18 cellular contexts compared by ENCODE assay signal in the genomic region with DNA sequence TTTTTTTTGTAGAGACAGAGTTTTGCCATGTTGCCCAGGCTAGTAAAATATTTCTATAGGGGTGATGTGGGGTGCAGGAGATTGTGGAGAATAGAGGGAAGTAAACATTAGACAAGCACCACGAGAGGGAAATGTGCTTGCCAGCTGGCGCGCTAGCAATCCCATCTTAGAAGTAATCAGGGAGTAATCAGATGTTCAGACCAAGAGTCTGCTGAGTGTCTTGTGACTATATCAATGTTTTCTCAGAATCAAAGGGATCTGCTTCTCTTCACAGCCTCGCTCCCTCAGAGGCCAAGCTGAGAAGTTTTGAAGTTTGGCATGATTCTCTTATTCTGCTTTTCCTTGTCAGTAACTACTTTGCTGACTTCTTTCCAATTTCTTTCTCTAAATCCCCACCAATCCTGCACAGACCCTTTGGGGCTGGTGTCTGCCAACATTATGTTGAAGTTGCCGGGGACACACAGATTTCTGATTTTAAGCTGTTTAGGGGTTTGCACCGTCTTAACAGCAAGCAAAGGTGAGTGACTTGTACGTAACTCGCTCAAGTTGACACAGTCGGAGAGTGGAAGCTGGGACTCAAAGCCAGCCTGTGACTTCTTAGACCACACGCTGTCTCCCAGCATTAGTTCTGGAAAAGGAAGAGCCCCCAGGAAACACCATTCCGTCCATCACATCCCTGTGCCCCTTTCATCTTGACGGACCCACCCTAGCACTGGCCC. TPM values are rescaled to one million over a fixed set of nuclear protein-coding genes. Genes with fewer than 3 reads are reported as not detected.
DNase-seq lines count a peak whose midpoint lies in the region; ATAC-seq and TF ChIP-seq lines count a peak whose summit lies in the region.
"Had no signal": no experiment of that assay in that cellular context is flagged by ENCODE, and none has a peak within 500 bp of the region (broad histone marks: within the 10 kb centered on the region; RNA-seq: fewer than 3 reads in every experiment).

No MANE protein-coding gene starts in this region.

- no peak for TF ChIP-seq POLR2A in adrenal gland (IDR thresholded peaks at IDR 0.05)

- H3K36me3 Mint-ChIP-seq in WTC11 = no peaks in the 10 kb centered on the region
- H3K36me3 Mint-ChIP-seq: activated naive CD8-positive, alpha-beta T cell treated with anti-CD3 and anti-CD28 coated beads, Interleukin-2, amount 10 ng/mL, durations not matched to agents 7 days and 5 days; CD4-positive, alpha-beta memory T cell had no signal

- no peak overlapping the region for H3K4me3 ChIP-seq in heart right ventricle
- H3K4me3 ChIP-seq in right atrium auricular region = no peak overlapping the region
- no peak overlapping the region for H3K4me3 ChIP-seq in fibroblast of pulmonary artery (replicated peaks; ENCODE audit: low read depth, low read length)
- H3K4me3 ChIP-seq in osteoblast (ENCODE audit: insufficient read depth, low read length) = no peak overlapping the region
- no peak overlapping the region for H3K4me3 ChIP-seq in aorta (ENCODE audit: low read length in 2 of 2)
- no peak overlapping the region for H3K4me3 ChIP-seq in adrenal gland
- H3K4me3 ChIP-seq: A549, tibial artery had no signal

- H3K4me1 ChIP-seq in heart right ventricle (peaks cover 0 to 12% (median 5%) of the 10 kb centered on the region in 9 donors), right atrium auricular region (peaks cover 0 to 10% of the 10 kb centered on the region in 2 donors), osteoblast (ENCODE audit: insufficient read depth, low read length) (no peaks in the 10 kb centered on the region), aorta (ENCODE audit: control insufficient read depth in 1 of 2, insufficient read depth in 2 of 2, low read length in 2 of 2) (no peaks in the 10 kb centered on the region), adrenal gland (replicated peaks in 1 of 2) (no peaks in the 10 kb centered on the region)
- H3K4me1 ChIP-seq: A549, tibial artery had no signal

- H3K79me2 ChIP-seq in osteoblast (ENCODE audit: insufficient read depth, low read length) = no peaks in the 10 kb centered on the region

- H3K36me3 ChIP-seq in heart right ventricle (no peaks in the 10 kb centered on the region), right atrium auricular region (no peaks in the 10 kb centered on the region), osteoblast (ENCODE audit: insufficient read depth, low read length) (no peaks in the 10 kb centered on the region), aorta (ENCODE audit: control insufficient read depth in 1 of 2, insufficient read depth in 2 of 2, low read length in 1 of 2) (no peaks in the 10 kb centered on the region), adrenal gland (replicated peaks in 1 of 2) (no peaks in the 10 kb centered on the region)
- H3K36me3 ChIP-seq: tibial artery had no signal

- H3K4me2 ChIP-seq in osteoblast (ENCODE audit: insufficient read depth, low read length) = no peak overlapping the region
- H3K4me2 ChIP-seq: A549 had no signal

- H3K27me3 ChIP-seq in heart right ventricle (no peaks in the 10 kb centered on the region), right atrium auricular region (no peaks in the 10 kb centered on the region), osteoblast (ENCODE audit: insufficient read depth, low read length) (no peaks in the 10 kb centered on the region), aorta (ENCODE audit: control insufficient read depth in 1 of 2, insufficient read depth in 2 of 2, low read length in 1 of 2) (no peaks in the 10 kb centered on the region), adrenal gland (no peaks in the 10 kb centered on the region)
- H3K27me3 ChIP-seq: tibial artery had no signal

- H3K27me3 Mint-ChIP-seq in WTC11 (ENCODE audit: low read depth) = peaks cover 6% of the 10 kb centered on the region; the same call in 1 of the 2 replicates

- CTCF ChIA-PET in WTC11 (lab: Charles Lee) = interaction anchor here (1.0 to 5.8 kb wide), 3 partner anchors 14 to 220 kb away, joined by 3 to 20 read pairs (median 5); no protein-coding TSS in a partner anchor

- H2AFZ ChIP-seq in osteoblast (ENCODE audit: low read length) = no peak overlapping the region

- H3K4me1 Mint-ChIP-seq in WTC11 = peaks cover 10% of the 10 kb centered on the region
- H3K4me1 Mint-ChIP-seq: activated naive CD8-positive, alpha-beta T cell treated with anti-CD3 and anti-CD28 coated beads, Interleukin-2, amount 10 ng/mL, durations not matched to agents 7 days and 5 days; CD4-positive, alpha-beta memory T cell had no signal

- POLR2A ChIA-PET in WTC11 (lab: Charles Lee) = no interaction called here

- H4K20me1 ChIP-seq in osteoblast (ENCODE audit: insufficient read depth, low read length) = no peaks in the 10 kb centered on the region

- no peak overlapping the region for H3K4me3 Mint-ChIP-seq in WTC11
- H3K4me3 Mint-ChIP-seq: activated naive CD8-positive, alpha-beta T cell treated with anti-CD3 and anti-CD28 coated beads, Interleukin-2, amount 10 ng/mL, durations not matched to agents 7 days and 5 days; activated T-cell treated with anti-CD3 and anti-CD28 coated beads, Interleukin-2, amount 50 U/mL, for 4 hours; CD4-positive, alpha-beta memory T cell had no signal

- no peak overlapping the region for H3K27ac Mint-ChIP-seq in WTC11
- H3K27ac Mint-ChIP-seq: activated naive CD8-positive, alpha-beta T cell treated with anti-CD3 and anti-CD28 coated beads, Interleukin-2, amount 10 ng/mL, durations not matched to agents 7 days and 5 days; CD4-positive, alpha-beta memory T cell had no signal

- peak in 7 of 8 donors; percentile 11 to 54 (median 33) for ATAC-seq in heart right ventricle
- ATAC-seq in aorta (ENCODE audit: low FRiP score) = peak; percentile 28
- no peak for ATAC-seq in WTC11
- ATAC-seq: activated T-cell treated with anti-CD3 and anti-CD28 coated beads, Interleukin-2, amount 50 U/mL, for 4 hours had no signal

- H3K9me3 Mint-ChIP-seq in WTC11 = no peaks in the 10 kb centered on the region
- H3K9me3 Mint-ChIP-seq: activated naive CD8-positive, alpha-beta T cell treated with anti-CD3 and anti-CD28 coated beads, Interleukin-2, amount 10 ng/mL, durations not matched to agents 7 days and 5 days; activated T-cell treated with anti-CD3 and anti-CD28 coated beads, Interleukin-2, amount 50 U/mL, for 4 hours; CD4-positive, alpha-beta memory T cell had no signal

- DNase-seq in heart right ventricle (no peak), right atrium auricular region (ENCODE audit: low spot score) (no peak), fibroblast of pulmonary artery (ENCODE audit: low read depth) (peak; percentile 29), osteoblast (ENCODE audit: insufficient read length, low spot score, missing footprints) (peak; percentile 43), aorta (peak in 1 of 2 donors; percentile 21), adrenal gland (no peak), WTC11 (ENCODE audit: low spot score) (no peak), HUDEP-2 (lab: John Stamatoyannopoulos, UW; ENCODE audit: unreplicated experiment in 76 of 76) (no peak)
- DNase-seq: activated naive CD8-positive, alpha-beta T cell treated with anti-CD3 and anti-CD28 coated beads, Interleukin-2, amount 10 ng/mL, durations not matched to agents 7 days and 5 days; activated T-cell treated with anti-CD3 and anti-CD28 coated beads, Interleukin-2, amount 50 U/mL, for 4 hours; CD4-positive, alpha-beta memory T cell; NCI-H1417; NCI-H345; SIG-M5; T1000 had no signal

- intact Hi-C loops in heart right ventricle (cut with DNase I) (no loop called here), aorta (cut with DNase I) (no loop called here), adrenal gland (cut with DNase I) (no loop called here)

- no peaks in the 10 kb centered on the region for H3K9me3 ChIP-seq in heart right ventricle
- H3K9me3 ChIP-seq in right atrium auricular region = no peaks in the 10 kb centered on the region
- H3K9me3 ChIP-seq in osteoblast (ENCODE audit: low read depth, low read length) = no peaks in the 10 kb centered on the region
- no peaks in the 10 kb centered on the region for H3K9me3 ChIP-seq in aorta (ENCODE audit: control insufficient read depth, low read length)
- no peaks in the 10 kb centered on the region for H3K9me3 ChIP-seq in adrenal gland (replicated peaks in 1 of 3)
- H3K9me3 ChIP-seq: A549, tibial artery had no signal

- WGBS in heart right ventricle, 2 donors = 33 to 40% methylated on average over 12 of the region's 12 CpGs
- WGBS in aorta, 2 donors = 53 to 69% methylated on average over 12 of the region's 12 CpGs
- WGBS in adrenal gland, 4 donors = 71 to 78% (median 74%) methylated on average over 10 to 12 of the region's 12 CpGs

- no peak for TF ChIP-seq CTCF in heart right ventricle (IDR thresholded peaks at IDR 0.05)
- no peak for TF ChIP-seq CTCF in right atrium auricular region (IDR thresholded peaks at IDR 0.05)
- TF ChIP-seq CTCF in fibroblast of pulmonary artery (IDR thresholded peaks at IDR 0.05; ENCODE audit: low read length, missing control alignments) = no peak
- TF ChIP-seq CTCF in osteoblast (IDR thresholded peaks at IDR 0.05; ENCODE audit: extremely low read depth, low read depth, low read length) = no peak
- TF ChIP-seq CTCF in adrenal gland (IDR thresholded peaks at IDR 0.05) = no peak
- no peak for TF ChIP-seq CTCF in WTC11 (IDR thresholded peaks at IDR 0.05)

- H3K27ac ChIP-seq in heart right ventricle = peak overlapping the region in 1 of 10 donors; percentile 34
- H3K27ac ChIP-seq in right atrium auricular region = peak overlapping the region in 1 of 2 donors; percentile 23
- H3K27ac ChIP-seq in osteoblast (ENCODE audit: low read depth, low read length) = no peak overlapping the region
- no peak overlapping the region for H3K27ac ChIP-seq in aorta (ENCODE audit: low read depth in 1 of 2, low read length in 2 of 2)
- H3K27ac ChIP-seq in adrenal gland = no peak overlapping the region
- H3K27ac ChIP-seq: A549, epithelial cell of prostate, tibial artery had no signal

TF ChIP-seq in WTC11, 78 proteins besides CTCF, POLR2A, EP300 and RAD21 (continues in another document):
- TF ChIP-seq, protein P1, sequence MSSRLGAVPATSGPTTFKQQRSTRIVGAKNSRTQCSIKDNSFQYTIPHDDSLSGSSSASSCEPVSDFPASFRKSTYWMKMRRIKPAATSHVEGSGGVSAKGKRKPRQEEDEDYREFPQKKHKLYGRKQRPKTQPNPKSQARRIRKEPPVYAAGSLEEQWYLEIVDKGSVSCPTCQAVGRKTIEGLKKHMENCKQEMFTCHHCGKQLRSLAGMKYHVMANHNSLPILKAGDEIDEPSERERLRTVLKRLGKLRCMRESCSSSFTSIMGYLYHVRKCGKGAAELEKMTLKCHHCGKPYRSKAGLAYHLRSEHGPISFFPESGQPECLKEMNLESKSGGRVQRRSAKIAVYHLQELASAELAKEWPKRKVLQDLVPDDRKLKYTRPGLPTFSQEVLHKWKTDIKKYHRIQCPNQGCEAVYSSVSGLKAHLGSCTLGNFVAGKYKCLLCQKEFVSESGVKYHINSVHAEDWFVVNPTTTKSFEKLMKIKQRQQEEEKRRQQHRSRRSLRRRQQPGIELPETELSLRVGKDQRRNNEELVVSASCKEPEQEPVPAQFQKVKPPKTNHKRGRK (CRISPR knock-in tag; IDR thresholded peaks at IDR 0.05; ENCODE audit: borderline replicate concordance) = no peak

RNA-seq across cellular contexts. Expression of a gene that starts 22.0 kb away (rescaled TPM):
- total RNA-seq in heart right ventricle (100 to 1,000 TPM; 105 to 401 (median 299) TPM), right atrium auricular region (100 to 1,000 TPM; 103 to 185 TPM), osteoblast (12.1 and 13.0 TPM in 2 replicates), aorta (10 to 100 TPM; 43.5 to 50.6 TPM), adrenal gland (10 to 100 TPM; 15.3 to 31.4 (median 27.3) TPM), WTC11 (2021) (21.8 to 27.6 TPM (median 23.9 TPM) in 3 replicates)
- polyA plus RNA-seq in heart right ventricle (10 to 100 TPM; 63.0 to 83.9 TPM), aorta (10 to 100 TPM in 1 of 2 donors, 1 to 10 TPM in 1; 7.1 to 27.4 TPM), adrenal gland (10 to 100 TPM; 12.4 to 18.1 (median 16.5) TPM)
- polyA plus RNA-seq: CD4-positive, alpha-beta memory T cell had no signal

Comparison
In these comparisons a context has a peak if more than half of its experiments do, and no peak if none do; other contexts are left out.
1. DNase-seq: peak in fibroblast of pulmonary artery (single experiment) and osteoblast (single experiment); none in heart right ventricle (0 of 2), right atrium auricular region (single experiment), adrenal gland (0 of 7), WTC11 (single experiment) and HUDEP-2 (0 of 76).